Comparison of ENCODE assay signal across 1 cellular context in genomic region chr7:100886936-100887185, GRCh38.
TF ChIP-seq lines count a peak whose summit lies in the region.

No MANE protein-coding gene starts in this region.

TF ChIP-seq in GM23338, 12 proteins besides CTCF, POLR2A, EP300 and RAD21:
- TF ChIP-seq POLR2AphosphoS5 (IDR thresholded peaks at IDR 0.05; ENCODE audit: low read depth): peak; percentile 45; the same call in 1 of the 2 replicates
- no peak for TF ChIP-seq ZNF114 (CRISPR knock-in tag; IDR thresholded peaks at IDR 0.05)
